ENCODE assay signal across 21 cellular contexts in the genomic region with DNA sequence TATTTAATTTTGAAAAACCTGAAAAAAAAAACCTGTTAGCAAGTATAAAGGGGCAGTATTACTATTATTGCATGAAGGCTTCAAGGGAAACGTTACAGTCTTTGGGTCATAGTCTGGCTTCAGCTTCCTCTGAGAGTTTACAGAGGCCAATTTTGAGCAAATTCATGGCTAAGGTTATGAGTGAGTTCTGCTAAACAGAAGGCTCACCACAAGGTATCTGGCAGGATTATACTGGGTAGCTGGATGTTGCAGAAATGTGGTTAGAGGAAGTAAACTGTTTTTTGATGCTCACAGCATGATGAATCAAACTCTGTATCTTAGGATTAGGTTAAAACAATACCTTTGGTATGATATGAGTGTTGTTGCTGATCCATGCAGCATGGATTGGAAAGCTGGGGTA. TPM values are rescaled to one million over a fixed set of nuclear protein-coding genes. Genes with fewer than 3 reads are reported as not detected.
DNase-seq lines count a peak whose midpoint lies in the region; ATAC-seq, FAIRE-seq and TF ChIP-seq lines count a peak whose summit lies in the region.
"Had no signal": no experiment of that assay in that cellular context is flagged by ENCODE, and none has a peak within 500 bp of the region (broad histone marks: within the 10 kb centered on the region; RNA-seq: fewer than 3 reads in every experiment).

No MANE protein-coding gene starts in this region.

- no peak for FAIRE-seq in pancreas (lab: Jason Lieb, UNC)
- FAIRE-seq: A549, HTR-8/SVneo, RCC 7860 had no signal

- CTCF ChIA-PET in AG04450 (lab: Charles Lee): interaction anchor here (1.9 to 6.7 kb wide), 2 partner anchors 9 to 21 kb away, joined by 5 to 42 read pairs; no protein-coding TSS in a partner anchor

- TF ChIP-seq CTCF in AG04450 (IDR thresholded peaks at IDR 0.05; ENCODE audit: low read depth, low read length) (no peak), GM23338 (conservative IDR thresholded peaks at IDR 0.05; ENCODE audit: low read depth in 2 of 2) (no peak), pancreas (IDR thresholded peaks at IDR 0.05) (no peak)

- H4K20me1 ChIP-seq in GM23338 (replicated peaks; ENCODE audit: insufficient read depth): no peaks in the 10 kb centered on the region; the same call in none of the 2 replicates

- H3K36me3 ChIP-seq in GM23338 (ENCODE audit: insufficient read depth): peaks cover 41% of the 10 kb centered on the region
- peaks cover 0 to 62% (median 25%) of the 10 kb centered on the region in 3 donors for H3K36me3 ChIP-seq in pancreas

- peak overlapping the region; percentile 78; the same call in 1 of the 2 replicates for H3K27ac Mint-ChIP-seq in GM23338
- H3K27ac Mint-ChIP-seq: IgD-negative memory B cell had no signal

- ATAC-seq in GM23338: no peak
- ATAC-seq in left cardiac atrium: no peak
- ATAC-seq in HG03039 (IDR thresholded peaks at IDR 0.05; ENCODE audit: unreplicated experiment): no peak
- no peak for ATAC-seq in pancreas
- ATAC-seq: A549 had no signal

- H3K4me3 Mint-ChIP-seq in GM23338: no peak overlapping the region
- H3K4me3 Mint-ChIP-seq: IgD-negative memory B cell had no signal

- H3K9me3 ChIP-seq in AG04450 (ENCODE audit: control insufficient read depth, insufficient read depth, low read length) (no peaks in the 10 kb centered on the region), pancreas (no peaks in the 10 kb centered on the region)
- H3K9me3 ChIP-seq: A549, SJSA1 had no signal

- peaks cover 76% of the 10 kb centered on the region for H3K36me3 Mint-ChIP-seq in GM23338 (ENCODE audit: low read depth)

- POLR2A ChIA-PET in AG04450 (lab: Yijun Ruan, JAX): no interaction called here

- H3K4me1 ChIP-seq in GM23338 (ENCODE audit: insufficient read depth) (peaks cover 5% of the 10 kb centered on the region; the same call in 1 of the 2 replicates), pancreas (no peaks in the 10 kb centered on the region)
- H3K4me1 ChIP-seq: A549, SJSA1 had no signal

- H3K4me1 Mint-ChIP-seq in GM23338: peaks cover 14% of the 10 kb centered on the region

- WGBS in pancreas, 2 donors: 87 to 89% methylated on average over 1 of the region's 1 CpG

- H3K4me3 ChIP-seq in AG04450 (ENCODE audit: low read depth, low read length) (no peak overlapping the region), GM23338 (no peak overlapping the region), pancreas (no peak overlapping the region)
- H3K4me3 ChIP-seq: A549, SJSA1 had no signal

- peaks cover 34% of the 10 kb centered on the region for H3K79me2 ChIP-seq in GM23338 (replicated peaks; ENCODE audit: insufficient read depth)

- H3K27ac ChIP-seq in AG04450 (ENCODE audit: low read depth, low read length) (no peak overlapping the region), GM23338 (ENCODE audit: low read depth) (no peak overlapping the region), pancreas (no peak overlapping the region)
- H3K27ac ChIP-seq: A549, SJSA1 had no signal

- H3K9me3 Mint-ChIP-seq in GM23338: no peaks in the 10 kb centered on the region

- no peak overlapping the region for H2AFZ ChIP-seq in GM23338

- DNase-seq in AG04450 (ENCODE audit: low read depth, low spot score): peak; percentile 41
- no peak for DNase-seq in GM23338 (ENCODE audit: low spot score)
- peak; percentile 39 for DNase-seq in astrocyte of the hippocampus (ENCODE audit: low read depth, low spot score)
- DNase-seq in non-pigmented ciliary epithelial cell (ENCODE audit: low read depth): peak; percentile 23
- DNase-seq in left cardiac atrium: no peak
- DNase-seq in pancreas: no peak
- DNase-seq: CD4-positive, CD25-positive, alpha-beta regulatory T cell; DMS79; H7; NCI-H1417; NCI-H1694 treated with DMSO at 0.1 percent for 48 hours; NCI-H2081 treated with DMSO at 0.1 percent for 48 hours; NCI-H2171 treated with DMSO at 0.1 percent for 48 hours; NCI-H524 treated with DMSO at 0.1 percent for 48 hours; NCI-H82 had no signal

- no peaks in the 10 kb centered on the region for H3F3A ChIP-seq in GM23338 (replicated peaks; ENCODE audit: low read depth)

- H3K4me2 ChIP-seq in GM23338: no peak overlapping the region
- H3K4me2 ChIP-seq: A549 had no signal

- peaks cover 4% of the 10 kb centered on the region for H3K27me3 Mint-ChIP-seq in GM23338 (ENCODE audit: insufficient read depth, low read depth, poor library complexity)
- H3K27me3 Mint-ChIP-seq: CD4-positive, CD25-positive, alpha-beta regulatory T cell; IgD-negative memory B cell had no signal

- H3K27me3 ChIP-seq in AG04450 (ENCODE audit: control insufficient read depth, insufficient read depth, low read length) (no peaks in the 10 kb centered on the region), GM23338 (ENCODE audit: insufficient read depth) (no peaks in the 10 kb centered on the region), pancreas (no peaks in the 10 kb centered on the region)
- H3K27me3 ChIP-seq: SJSA1 had no signal

- intact Hi-C loops in left cardiac atrium (cut with DNase I) (no loop called here), pancreas (cut with DNase I) (no loop called here)

- H3K9me2 ChIP-seq in GM23338 (ENCODE audit: insufficient read depth): no peaks in the 10 kb centered on the region

TF ChIP-seq in GM23338, 12 proteins besides CTCF, POLR2A, EP300 and RAD21 (continues in another document):
- TF ChIP-seq, protein P1, sequence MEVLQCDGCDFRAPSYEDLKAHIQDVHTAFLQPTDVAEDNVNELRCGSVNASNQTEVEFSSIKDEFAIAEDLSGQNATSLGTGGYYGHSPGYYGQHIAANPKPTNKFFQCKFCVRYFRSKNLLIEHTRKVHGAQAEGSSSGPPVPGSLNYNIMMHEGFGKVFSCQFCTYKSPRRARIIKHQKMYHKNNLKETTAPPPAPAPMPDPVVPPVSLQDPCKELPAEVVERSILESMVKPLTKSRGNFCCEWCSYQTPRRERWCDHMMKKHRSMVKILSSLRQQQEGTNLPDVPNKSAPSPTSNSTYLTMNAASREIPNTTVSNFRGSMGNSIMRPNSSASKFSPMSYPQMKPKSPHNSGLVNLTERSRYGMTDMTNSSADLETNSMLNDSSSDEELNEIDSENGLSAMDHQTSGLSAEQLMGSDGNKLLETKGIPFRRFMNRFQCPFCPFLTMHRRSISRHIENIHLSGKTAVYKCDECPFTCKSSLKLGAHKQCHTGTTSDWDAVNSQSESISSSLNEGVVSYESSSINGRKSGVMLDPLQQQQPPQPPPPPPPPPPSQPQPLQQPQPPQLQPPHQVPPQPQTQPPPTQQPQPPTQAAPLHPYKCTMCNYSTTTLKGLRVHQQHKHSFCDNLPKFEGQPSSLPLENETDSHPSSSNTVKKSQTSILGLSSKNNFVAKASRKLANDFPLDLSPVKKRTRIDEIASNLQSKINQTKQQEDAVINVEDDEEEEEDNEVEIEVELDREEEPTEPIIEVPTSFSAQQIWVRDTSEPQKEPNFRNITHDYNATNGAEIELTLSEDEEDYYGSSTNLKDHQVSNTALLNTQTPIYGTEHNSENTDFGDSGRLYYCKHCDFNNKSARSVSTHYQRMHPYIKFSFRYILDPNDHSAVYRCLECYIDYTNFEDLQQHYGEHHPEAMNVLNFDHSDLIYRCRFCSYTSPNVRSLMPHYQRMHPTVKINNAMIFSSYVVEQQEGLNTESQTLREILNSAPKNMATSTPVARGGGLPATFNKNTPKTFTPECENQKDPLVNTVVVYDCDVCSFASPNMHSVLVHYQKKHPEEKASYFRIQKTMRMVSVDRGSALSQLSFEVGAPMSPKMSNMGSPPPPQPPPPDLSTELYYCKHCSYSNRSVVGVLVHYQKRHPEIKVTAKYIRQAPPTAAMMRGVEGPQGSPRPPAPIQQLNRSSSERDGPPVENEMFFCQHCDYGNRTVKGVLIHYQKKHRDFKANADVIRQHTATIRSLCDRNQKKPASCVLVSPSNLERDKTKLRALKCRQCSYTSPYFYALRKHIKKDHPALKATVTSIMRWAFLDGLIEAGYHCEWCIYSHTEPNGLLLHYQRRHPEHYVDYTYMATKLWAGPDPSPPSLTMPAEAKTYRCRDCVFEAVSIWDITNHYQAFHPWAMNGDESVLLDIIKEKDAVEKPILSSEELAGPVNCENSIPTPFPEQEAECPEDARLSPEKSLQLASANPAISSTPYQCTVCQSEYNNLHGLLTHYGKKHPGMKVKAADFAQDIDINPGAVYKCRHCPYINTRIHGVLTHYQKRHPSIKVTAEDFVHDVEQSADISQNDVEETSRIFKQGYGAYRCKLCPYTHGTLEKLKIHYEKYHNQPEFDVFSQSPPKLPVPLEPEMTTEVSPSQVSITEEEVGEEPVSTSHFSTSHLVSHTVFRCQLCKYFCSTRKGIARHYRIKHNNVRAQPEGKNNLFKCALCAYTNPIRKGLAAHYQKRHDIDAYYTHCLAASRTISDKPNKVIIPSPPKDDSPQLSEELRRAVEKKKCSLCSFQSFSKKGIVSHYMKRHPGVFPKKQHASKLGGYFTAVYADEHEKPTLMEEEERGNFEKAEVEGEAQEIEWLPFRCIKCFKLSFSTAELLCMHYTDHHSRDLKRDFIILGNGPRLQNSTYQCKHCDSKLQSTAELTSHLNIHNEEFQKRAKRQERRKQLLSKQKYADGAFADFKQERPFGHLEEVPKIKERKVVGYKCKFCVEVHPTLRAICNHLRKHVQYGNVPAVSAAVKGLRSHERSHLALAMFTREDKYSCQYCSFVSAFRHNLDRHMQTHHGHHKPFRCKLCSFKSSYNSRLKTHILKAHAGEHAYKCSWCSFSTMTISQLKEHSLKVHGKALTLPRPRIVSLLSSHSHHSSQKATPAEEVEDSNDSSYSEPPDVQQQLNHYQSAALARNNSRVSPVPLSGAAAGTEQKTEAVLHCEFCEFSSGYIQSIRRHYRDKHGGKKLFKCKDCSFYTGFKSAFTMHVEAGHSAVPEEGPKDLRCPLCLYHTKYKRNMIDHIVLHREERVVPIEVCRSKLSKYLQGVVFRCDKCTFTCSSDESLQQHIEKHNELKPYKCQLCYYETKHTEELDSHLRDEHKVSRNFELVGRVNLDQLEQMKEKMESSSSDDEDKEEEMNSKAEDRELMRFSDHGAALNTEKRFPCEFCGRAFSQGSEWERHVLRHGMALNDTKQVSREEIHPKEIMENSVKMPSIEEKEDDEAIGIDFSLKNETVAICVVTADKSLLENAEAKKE (CRISPR knock-in tag; IDR thresholded peaks at IDR 0.05): no peak
- TF ChIP-seq ZNF114 (CRISPR knock-in tag; IDR thresholded peaks at IDR 0.05): no peak

RNA-seq across cellular contexts. Expression of gene MRPL19, which starts 9.3 kb away (rescaled TPM):
- polyA plus RNA-seq in AG04450 (2011; rRNA removed) (39.4 and 59.1 TPM in 2 replicates), GM23338 (2016; fragmentation: Nextera tagmentation; extraction: Ambion mirVana) (131 and 149 TPM in 2 replicates), pancreas (10 to 100 TPM in 1 of 2 donors, 1 to 10 TPM in 1; 7.5 to 13.3 TPM)
- polyA minus RNA-seq in AG04450 (2011; rRNA and poly(A)+ RNA removed): 14.0 and 27.8 TPM in 2 replicates
- total RNA-seq in GM23338 (2014; rRNA removed; shearing (Covaris generic)): 65.5 and 85.5 TPM in 2 replicates
- total RNA-seq in left cardiac atrium (10 to 100 TPM; 40.4 to 46.1 TPM), pancreas (10 to 100 TPM; 15.4 to 28.5 (median 22.4) TPM)

RNA-seq across cellular contexts. Expression of gene GCFC2, which starts 54.9 kb away (rescaled TPM):
- 14.3 and 16.8 TPM in 2 replicates for polyA plus RNA-seq in AG04450 (2011; rRNA removed)
- polyA minus RNA-seq in AG04450 (2011; rRNA and poly(A)+ RNA removed): 4.8 and 9.0 TPM in 2 replicates
- 24.4 and 26.2 TPM in 2 replicates for total RNA-seq in GM23338 (2014; rRNA removed; shearing (Covaris generic))
- 19.1 and 23.8 TPM in 2 replicates for polyA plus RNA-seq in GM23338 (2016; fragmentation: Nextera tagmentation; extraction: Ambion mirVana)
- total RNA-seq in left cardiac atrium: 10 to 100 TPM; 10.4 to 14.7 TPM
- total RNA-seq in pancreas: 10 to 100 TPM; 11.5 to 17.9 (median 14.3) TPM
- 10 to 100 TPM; 21.5 to 22.5 TPM for polyA plus RNA-seq in pancreas

Comparison
In these comparisons a context has a peak if more than half of its experiments do, and no peak if none do; other contexts are left out.
1. DNase-seq: peak in AG04450 (single experiment), astrocyte of the hippocampus (single experiment) and non-pigmented ciliary epithelial cell (single experiment); none in GM23338 (single experiment), left cardiac atrium (single experiment) and pancreas (0 of 6).